Comparison of ENCODE assay signal across 19 cellular contexts in genomic region chr6:76706086-76706485, GRCh38.
"Had no signal": no experiment of that assay in that cellular context is flagged by ENCODE, and none has a peak within 500 bp of the region (broad histone marks: within the 10 kb centered on the region; RNA-seq: fewer than 3 reads in every experiment).

No MANE protein-coding gene starts in this region.

- ATAC-seq: effector memory CD8-positive, alpha-beta T cell; gastrocnemius medialis; heart right ventricle; left lung; left ventricle myocardium superior; lower lobe of right lung; mucosa of descending colon; naive thymus-derived CD8-positive, alpha-beta T cell had no signal

- H3K4me3 ChIP-seq: colonic mucosa, esophagus muscularis mucosa, gastrocnemius medialis, heart right ventricle, left lung, lower lobe of right lung, mucosa of descending colon had no signal

- DNase-seq: colonic mucosa; cortex of kidney; effector CD8-positive, alpha-beta T cell; effector memory CD8-positive, alpha-beta T cell; endodermal cell; foreskin melanocyte; gastrocnemius medialis; glutamatergic neuron; head of caudate nucleus; heart right ventricle; hippocampal formation; left lung; left ventricle myocardium superior; lower lobe of right lung; mesenchymal stem cell; mucosa of descending colon; naive B cell; naive thymus-derived CD8-positive, alpha-beta T cell had no signal
